ENCODE assay signal across 10 cellular contexts in the genomic region with DNA sequence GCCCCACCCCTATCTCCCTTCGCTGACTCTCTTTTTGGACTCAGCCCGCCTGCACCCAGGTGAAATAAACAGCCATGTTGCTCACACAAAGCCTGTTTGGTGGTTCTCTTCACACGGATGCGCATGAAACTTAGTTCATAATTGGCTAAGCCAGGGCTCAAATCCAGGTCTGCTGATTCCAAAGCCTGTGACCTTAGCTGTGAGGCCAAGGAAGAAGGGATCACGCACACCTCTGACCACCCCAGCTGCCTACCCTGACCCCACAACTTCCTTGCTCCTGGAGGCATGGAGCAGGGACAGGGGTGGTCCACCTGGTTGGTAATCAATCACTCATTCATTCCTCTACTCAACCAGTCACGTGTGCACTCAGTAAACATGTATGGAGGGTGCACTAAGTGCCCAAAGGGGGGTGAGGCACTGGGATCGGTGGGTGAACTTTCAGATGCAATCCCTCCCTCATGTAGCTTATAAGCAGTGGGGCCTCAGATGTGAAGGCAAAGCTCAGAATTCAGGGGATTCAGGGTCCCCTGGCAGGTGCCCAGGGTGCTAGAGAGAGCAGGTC. TPM values are rescaled to one million over a fixed set of nuclear protein-coding genes. Genes with fewer than 3 reads are reported as not detected.
A peak's percentile ranks its signal among the peaks of the same experiment; 100 is the strongest.
DNase-seq lines count a peak whose midpoint lies in the region; ATAC-seq, FAIRE-seq and TF ChIP-seq lines count a peak whose summit lies in the region.
"Had no signal": no experiment of that assay in that cellular context is flagged by ENCODE, and none has a peak within 500 bp of the region (broad histone marks: within the 10 kb centered on the region; RNA-seq: fewer than 3 reads in every experiment).

No MANE protein-coding gene starts in this region.

- H3K36me3 Mint-ChIP-seq in T-helper 17 cell (ENCODE audit: low read depth): peaks cover 2% of the 10 kb centered on the region
- no peaks in the 10 kb centered on the region for H3K36me3 Mint-ChIP-seq in mesothelial cell of epicardium

- H3K27ac Mint-ChIP-seq in T-helper 17 cell (peak overlapping the region; percentile 94), mesothelial cell of epicardium (peak overlapping the region; percentile 52)

- DNase-seq in Caki2 (ENCODE audit: low read depth): peak; percentile 92
- DNase-seq in T-helper 17 cell: no peak
- no peak for DNase-seq in mesothelial cell of epicardium (ENCODE audit: low spot score in 2 of 2, unreplicated experiment in 2 of 2)
- DNase-seq in DMS114 treated with DMSO at 0.1 percent for 48 hours (lab: John Stamatoyannopoulos, UW; ENCODE audit: unreplicated experiment): no peak
- no peak for DNase-seq in D721Med (ENCODE audit: insufficient read length, low spot score)
- DNase-seq: SJCRH30 had no signal

- H3K9me3 Mint-ChIP-seq in mesothelial cell of epicardium: no peaks in the 10 kb centered on the region

- FAIRE-seq in D721Med (lab: Jason Lieb, UNC): no peak

- H3K27me3 Mint-ChIP-seq in T-helper 17 cell (no peaks in the 10 kb centered on the region), mesothelial cell of epicardium (ENCODE audit: low read depth) (peaks cover 36% of the 10 kb centered on the region)

- peaks cover 49% of the 10 kb centered on the region for H3K4me1 Mint-ChIP-seq in T-helper 17 cell
- peaks cover 74% of the 10 kb centered on the region for H3K4me1 Mint-ChIP-seq in mesothelial cell of epicardium

- peak overlapping the region; percentile 83 for H3K4me3 Mint-ChIP-seq in T-helper 17 cell
- no peak overlapping the region for H3K4me3 Mint-ChIP-seq in mesothelial cell of epicardium

- no peaks in the 10 kb centered on the region for H3K9me3 ChIP-seq in T-helper 17 cell (ENCODE audit: control insufficient read depth, low read length, poor library complexity, severe bottlenecking)
- H3K9me3 ChIP-seq: neutrophil, SJCRH30 had no signal

- TF ChIP-seq CTCF in mesothelial cell of epicardium (IDR thresholded peaks at IDR 0.05; ENCODE audit: unreplicated experiment): no peak
- TF ChIP-seq CTCF in D721Med (IDR thresholded peaks at IDR 0.05; ENCODE audit: insufficient read depth, missing control alignments): no peak

- peak; percentile 6 for ATAC-seq in GM21825 (IDR thresholded peaks at IDR 0.05; ENCODE audit: unreplicated experiment)
- no peak for ATAC-seq in T-helper 17 cell
- no peak for ATAC-seq in GM19035 (IDR thresholded peaks at IDR 0.05; ENCODE audit: unreplicated experiment)
- no peak for ATAC-seq in esophagus mucosa

- in situ Hi-C loops in Caki2 (cut with HindIII; ENCODE audit: low pct_unique_long_range_greater_than_20kb, low sequenced_read_pairs): no loop called here

RNA-seq across cellular contexts. Expression of gene FXYD2, which starts 10.3 kb away (rescaled TPM):
- total RNA-seq in Caki2 (2014; rRNA removed; shearing (Covaris generic); ENCODE audit: low replicate concordance): 427 and 456 TPM in 2 replicates
- total RNA-seq in T-helper 17 cell (1 to 10 TPM in 1 of 2 donors, not detected in 1; 1.3 TPM), mesothelial cell of epicardium (5.7 to 7.1 TPM (median 6.3 TPM) in 3 replicates), esophagus mucosa (not detected)

RNA-seq across cellular contexts. Expression of gene DSCAML1, which starts 17.3 kb away (rescaled TPM):
- total RNA-seq in Caki2 (2014; rRNA removed; shearing (Covaris generic); ENCODE audit: low replicate concordance): 1.4 and 5.4 TPM in 2 replicates
- total RNA-seq in T-helper 17 cell (under 1 TPM; 0.21 to 0.92 TPM), mesothelial cell of epicardium (2.0 to 3.3 TPM (median 2.5 TPM) in 3 replicates), esophagus mucosa (not detected)
- total RNA-seq: SJCRH30 had no signal

Comparison
In these comparisons a context has a peak if more than half of its experiments do, and no peak if none do; other contexts are left out.
1. RNA of gene FXYD2, which starts 10.3 kb away (total RNA-seq): 427 to 456 TPM in Caki2; 5.7 to 7.1 TPM in mesothelial cell of epicardium, 1.3 TPM in T-helper 17 cell and not detected in esophagus mucosa (single experiment); every median in the first group is over 10 times any median in the second.